Comparison of ENCODE assay signal across 9 cellular contexts in the genomic region with DNA sequence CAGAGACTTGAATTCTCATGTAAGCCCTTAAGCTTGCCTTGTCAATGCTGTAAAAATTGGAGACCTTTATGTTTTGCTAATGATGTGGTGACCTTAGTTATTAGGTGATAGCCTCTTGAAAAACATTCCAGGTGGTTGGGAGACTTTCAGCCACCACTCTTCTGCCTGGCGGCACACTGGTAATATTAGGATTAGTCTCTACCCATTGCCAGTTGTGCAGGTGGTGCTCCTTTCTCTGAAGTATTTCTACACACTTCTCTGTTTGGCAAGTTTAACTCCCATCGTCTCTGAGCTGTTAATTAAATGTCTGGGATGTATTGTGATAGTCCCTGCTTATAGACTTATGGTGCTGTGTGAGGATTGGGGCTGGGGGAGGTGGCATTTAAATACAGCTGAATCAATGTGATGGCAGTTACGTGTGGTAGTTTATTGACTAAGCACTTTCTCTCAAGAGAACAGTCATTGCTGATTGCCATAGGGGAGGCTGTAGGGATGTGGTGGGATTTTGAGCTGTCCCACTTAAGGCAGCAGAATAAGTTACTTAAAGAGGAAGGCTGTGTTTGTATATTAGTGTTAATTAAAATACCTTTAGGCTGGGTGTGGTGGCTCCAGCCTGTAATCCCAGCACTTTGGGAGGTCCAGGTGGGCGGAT. TPM values are rescaled to one million over a fixed set of nuclear protein-coding genes. Genes with fewer than 3 reads are reported as not detected.
DNase-seq lines count a peak whose midpoint lies in the region; ATAC-seq and TF ChIP-seq lines count a peak whose summit lies in the region.
"Had no signal": no experiment of that assay in that cellular context is flagged by ENCODE, and none has a peak within 500 bp of the region (broad histone marks: within the 10 kb centered on the region; RNA-seq: fewer than 3 reads in every experiment).

No MANE protein-coding gene starts in this region.

- intact Hi-C loops in sigmoid colon (cut with DNase I), result no loop called here

- CTCF ChIA-PET in RWPE1 (lab: Yijun Ruan, JAX), result no interaction called here

- H3K4me3 ChIP-seq in sigmoid colon, result no peak overlapping the region

- H3K36me3 ChIP-seq in sigmoid colon, result peaks cover 0 to 33% (median 6%) of the 10 kb centered on the region in 4 donors

- H3K27ac ChIP-seq in RWPE1 (peak overlapping the region; percentile 81), sigmoid colon (peak overlapping the region; percentile 29 to 75 (median 51))

- TF ChIP-seq EP300 in sigmoid colon (IDR thresholded peaks at IDR 0.05), result no peak

- TF ChIP-seq CTCF in RWPE1 (conservative IDR thresholded peaks at IDR 0.05; ENCODE audit: low read depth), result no peak
- no peak for TF ChIP-seq CTCF in sigmoid colon (IDR thresholded peaks at IDR 0.05)

- TF ChIP-seq POLR2A in sigmoid colon (IDR thresholded peaks at IDR 0.05), result no peak

- DNase-seq in DMS79 (lab: John Stamatoyannopoulos, UW) (peak; percentile 91), RWPE1 (ENCODE audit: low spot score) (no peak), sigmoid colon (no peak), cortex of kidney (lab: John Stamatoyannopoulos, UW) (no peak), COLO668 (lab: John Stamatoyannopoulos, UW; ENCODE audit: unreplicated experiment) (no peak)
- DNase-seq: stimulated activated CD8-positive, alpha-beta memory T cell treated with anti-CD3 and anti-CD28 coated beads, Interleukin-4, amount 100 ng/mL, for 48 hours had no signal

- peaks cover 0 to 69% (median 69%) of the 10 kb centered on the region in 4 donors for H3K4me1 ChIP-seq in sigmoid colon

- H3K9me3 ChIP-seq in sigmoid colon, result no peaks in the 10 kb centered on the region

- WGBS in sigmoid colon, 2 donors, result 64 to 73% methylated on average over 4 of the region's 4 CpGs

- no peaks in the 10 kb centered on the region for H3K27me3 ChIP-seq in sigmoid colon

- peak; percentile 60 for ATAC-seq in esophagus mucosa
- ATAC-seq in GM18867 (IDR thresholded peaks at IDR 0.05; ENCODE audit: unreplicated experiment), result no peak
- no peak for ATAC-seq in HG02798 (IDR thresholded peaks at IDR 0.05; ENCODE audit: poor library complexity, unreplicated experiment)

- POLR2A ChIA-PET in RWPE1 (lab: Yijun Ruan, JAX; ENCODE audit: low non-redundant PET), result no interaction called here

RNA-seq across cellular contexts. Expression of a gene that starts 11.7 kb away (rescaled TPM):
- total RNA-seq in esophagus mucosa, result 373 TPM
- 100 to 1,000 TPM; 117 to 170 (median 140) TPM for total RNA-seq in sigmoid colon
- polyA plus RNA-seq in sigmoid colon, result 100 to 1,000 TPM; 286 to 382 (median 352) TPM

RNA-seq across cellular contexts. Expression of a gene that starts 37.3 kb away (rescaled TPM):
- total RNA-seq in esophagus mucosa (20.0 TPM), sigmoid colon (10 to 100 TPM; 13.3 to 21.9 (median 20.3) TPM)
- polyA plus RNA-seq in sigmoid colon, result 10 to 100 TPM in 2 of 3 donors, 1 to 10 TPM in 1; 8.9 to 13.6 (median 10.2) TPM
